ENCODE assay signal across 8 cellular contexts in genomic region chr18:23133860-23134779, GRCh38. TPM values are rescaled to one million over a fixed set of nuclear protein-coding genes. Genes with fewer than 3 reads are reported as not detected.
DNase-seq lines count a peak whose midpoint lies in the region; ATAC-seq and TF ChIP-seq lines count a peak whose summit lies in the region.

No MANE protein-coding gene starts in this region.

- DNase-seq in right atrium auricular region (ENCODE audit: low spot score): no peak
- DNase-seq in left cardiac atrium: no peak
- peak; percentile 90 for DNase-seq in NCI-H526 treated with DMSO at 0.1 percent for 48 hours (lab: John Stamatoyannopoulos, UW)
- no peak for DNase-seq in kidney epithelial cell (ENCODE audit: low read depth)
- no peak for DNase-seq in foreskin melanocyte

- no peaks in the 10 kb centered on the region for H3K36me3 Mint-ChIP-seq in activated naive CD8-positive, alpha-beta T cell
- peaks cover 3% of the 10 kb centered on the region for H3K36me3 Mint-ChIP-seq in stimulated activated naive CD8-positive, alpha-beta T cell treated with anti-CD3 and anti-CD28 coated beads, Interleukin-15, Interleukin-2, amounts not matched to agents 100 ng/mL and 50 ng/mL, for 24 hours (ENCODE audit: low read depth)

- no peaks in the 10 kb centered on the region for H3K9me3 Mint-ChIP-seq in activated naive CD8-positive, alpha-beta T cell (ENCODE audit: low read depth)
- no peaks in the 10 kb centered on the region for H3K9me3 Mint-ChIP-seq in stimulated activated naive CD8-positive, alpha-beta T cell treated with anti-CD3 and anti-CD28 coated beads, Interleukin-15, Interleukin-2, amounts not matched to agents 100 ng/mL and 50 ng/mL, for 24 hours

- peaks cover 26% of the 10 kb centered on the region for H3K27me3 Mint-ChIP-seq in activated naive CD8-positive, alpha-beta T cell
- peaks cover 48% of the 10 kb centered on the region for H3K27me3 Mint-ChIP-seq in stimulated activated naive CD8-positive, alpha-beta T cell treated with anti-CD3 and anti-CD28 coated beads, Interleukin-15, Interleukin-2, amounts not matched to agents 100 ng/mL and 50 ng/mL, for 24 hours

- H3K4me3 Mint-ChIP-seq in activated naive CD8-positive, alpha-beta T cell: peak overlapping the region; percentile 79
- peak overlapping the region; percentile 82 for H3K4me3 Mint-ChIP-seq in stimulated activated naive CD8-positive, alpha-beta T cell treated with anti-CD3 and anti-CD28 coated beads, Interleukin-15, Interleukin-2, amounts not matched to agents 100 ng/mL and 50 ng/mL, for 24 hours

- H3K4me3 ChIP-seq in right atrium auricular region: peak overlapping the region in 1 of 2 donors; percentile 63
- H3K4me3 ChIP-seq in kidney epithelial cell (ENCODE audit: low read depth, low read length): peak overlapping the region; percentile 71

- TF ChIP-seq CTCF in right atrium auricular region (IDR thresholded peaks at IDR 0.05) (no peak), kidney epithelial cell (IDR thresholded peaks at IDR 0.05; ENCODE audit: insufficient read depth, low read length, poor library complexity, severe bottlenecking) (no peak)

- peak overlapping the region; percentile 38 for H3K27ac Mint-ChIP-seq in activated naive CD8-positive, alpha-beta T cell
- H3K27ac Mint-ChIP-seq in stimulated activated naive CD8-positive, alpha-beta T cell treated with anti-CD3 and anti-CD28 coated beads, Interleukin-15, Interleukin-2, amounts not matched to agents 100 ng/mL and 50 ng/mL, for 24 hours: peak overlapping the region; percentile 83

- intact Hi-C loops in left cardiac atrium (cut with DNase I): loop anchor here (5.0 to 10.0 kb wide), 4 partner anchors 101 to 278 kb away; no protein-coding TSS in a partner anchor

- H3K9me3 ChIP-seq in right atrium auricular region: no peaks in the 10 kb centered on the region

- no peaks in the 10 kb centered on the region for H3K36me3 ChIP-seq in right atrium auricular region
- H3K36me3 ChIP-seq in kidney epithelial cell (ENCODE audit: control insufficient read depth, insufficient read depth, low read length): no peaks in the 10 kb centered on the region

- peaks cover 14% of the 10 kb centered on the region for H3K4me1 Mint-ChIP-seq in activated naive CD8-positive, alpha-beta T cell (ENCODE audit: low read depth)
- peaks cover 25% of the 10 kb centered on the region for H3K4me1 Mint-ChIP-seq in stimulated activated naive CD8-positive, alpha-beta T cell treated with anti-CD3 and anti-CD28 coated beads, Interleukin-15, Interleukin-2, amounts not matched to agents 100 ng/mL and 50 ng/mL, for 24 hours (ENCODE audit: low read depth)

- peaks cover 0 to 34% of the 10 kb centered on the region in 2 donors for H3K4me1 ChIP-seq in right atrium auricular region

- ATAC-seq in left cardiac atrium (no peak), HG03280 (IDR thresholded peaks at IDR 0.05; ENCODE audit: unreplicated experiment) (peak; percentile 37)

- peaks cover 0 to 7% of the 10 kb centered on the region in 2 donors for H3K27me3 ChIP-seq in right atrium auricular region
- H3K27me3 ChIP-seq in kidney epithelial cell (ENCODE audit: control insufficient read depth, insufficient read depth, low read length): no peaks in the 10 kb centered on the region

- H3K27ac ChIP-seq in right atrium auricular region: peak overlapping the region; percentile 67 to 81

RNA-seq across cellular contexts. Expression of gene CABLES1, which starts 1.2 kb away (rescaled TPM):
- total RNA-seq in right atrium auricular region: 1 to 10 TPM; 5.4 to 6.9 TPM
- total RNA-seq in left cardiac atrium: 10 to 100 TPM in 1 of 2 donors, 1 to 10 TPM in 1; 6.6 to 20.4 TPM
- total RNA-seq in kidney epithelial cell: 7.5 and 9.6 TPM in 2 replicates
